ENCODE assay signal across 23 cellular contexts in genomic region chr20:43545837-43546578, GRCh38.
"Had no signal": no experiment of that assay in that cellular context is flagged by ENCODE, and none has a peak within 500 bp of the region (broad histone marks: within the 10 kb centered on the region; RNA-seq: fewer than 3 reads in every experiment).

No MANE protein-coding gene starts in this region.

- H3K4me1 Mint-ChIP-seq: activated B cell treated with CpG ODN at 0.5 μM for 24 hours; activated T-helper 17 cell treated with anti-CD3 and anti-CD28 coated beads, Interleukin-2, amount 50 U/mL, for 72 hours; natural killer cell; stimulated activated effector memory CD8-positive, alpha-beta T cell treated with anti-CD3 and anti-CD28 coated beads, Interleukin-12 subunit alpha, Interleukin-12 subunit beta, amount 100 ng/mL, for 72 hours had no signal

- H3K36me3 Mint-ChIP-seq: natural killer cell; stimulated activated effector memory CD8-positive, alpha-beta T cell treated with anti-CD3 and anti-CD28 coated beads, Interleukin-12 subunit alpha, Interleukin-12 subunit beta, amount 100 ng/mL, for 72 hours had no signal

- H3K27me3 Mint-ChIP-seq: activated B cell treated with CpG ODN at 0.5 μM for 24 hours; activated CD8-positive, alpha-beta T cell treated with anti-CD3 and anti-CD28 coated beads for 36 hours; progenitor cell of endocrine pancreas; stimulated activated naive CD8-positive, alpha-beta T cell treated with anti-CD3 and anti-CD28 coated beads, Interleukin-15, Interleukin-2, amounts not matched to agents 100 ng/mL and 50 ng/mL, for 24 hours; type B pancreatic cell had no signal

- H3K27ac Mint-ChIP-seq: activated B cell treated with CpG ODN at 0.5 μM for 24 hours; activated CD8-positive, alpha-beta T cell treated with anti-CD3 and anti-CD28 coated beads for 36 hours; activated naive CD4-positive, alpha-beta T cell treated with anti-CD3 and anti-CD28 coated beads, Interleukin-2, amount 50 U/mL, for 72 hours; activated T-helper 17 cell treated with anti-CD3 and anti-CD28 coated beads, Interleukin-2, amount 50 U/mL, for 72 hours; natural killer cell; progenitor cell of endocrine pancreas; stimulated activated effector memory CD8-positive, alpha-beta T cell treated with anti-CD3 and anti-CD28 coated beads, Interleukin-12 subunit alpha, Interleukin-12 subunit beta, amount 100 ng/mL, for 72 hours; stimulated activated naive CD8-positive, alpha-beta T cell treated with anti-CD3 and anti-CD28 coated beads, Interleukin-15, Interleukin-2, amounts not matched to agents 100 ng/mL and 50 ng/mL, for 24 hours; type B pancreatic cell had no signal

- DNase-seq: activated B cell treated with CpG ODN at 0.5 μM for 24 hours; activated CD4-positive, alpha-beta T cell treated with anti-CD3 and anti-CD28 coated beads, Interleukin-2, amount 50 U/mL, for 1 hour; activated CD8-positive, alpha-beta T cell treated with anti-CD3 and anti-CD28 coated beads for 36 hours; activated naive CD4-positive, alpha-beta T cell; activated T-cell treated with anti-CD3 and anti-CD28 coated beads, Interleukin-2, amount 50 U/mL, for 4 hours; dermis blood vessel endothelial cell; effector CD4-positive, alpha-beta T cell; kidney glomerular epithelial cell; left lung; lower lobe of right lung; mesendoderm; natural killer cell; stimulated activated CD4-positive, alpha-beta T cell treated with anti-CD3 and anti-CD28 coated beads, Interleukin-4, amount 100 ng/mL, for 24 hours had no signal

- H3K27ac ChIP-seq: breast epithelium, epithelial cell of prostate, left lung, lower lobe of right lung, skin epidermis, vagina had no signal

- H3K9me3 ChIP-seq: lower lobe of right lung, vagina had no signal

- H3K9me3 Mint-ChIP-seq: activated CD8-positive, alpha-beta T cell treated with anti-CD3 and anti-CD28 coated beads for 36 hours; activated T-cell treated with anti-CD3 and anti-CD28 coated beads, Interleukin-2, amount 50 U/mL, for 4 hours; activated T-helper 17 cell treated with anti-CD3 and anti-CD28 coated beads, Interleukin-2, amount 50 U/mL, for 72 hours; natural killer cell; stimulated activated effector memory CD8-positive, alpha-beta T cell treated with anti-CD3 and anti-CD28 coated beads, Interleukin-12 subunit alpha, Interleukin-12 subunit beta, amount 100 ng/mL, for 72 hours; stimulated activated naive CD8-positive, alpha-beta T cell treated with anti-CD3 and anti-CD28 coated beads, Interleukin-15, Interleukin-2, amounts not matched to agents 100 ng/mL and 50 ng/mL, for 24 hours had no signal

- H3K4me1 ChIP-seq: breast epithelium, left lung, lower lobe of right lung, vagina had no signal

- H3K4me3 ChIP-seq: breast epithelium, left lung, lower lobe of right lung, skin epidermis, vagina had no signal

- H3K4me3 Mint-ChIP-seq: activated B cell treated with CpG ODN at 0.5 μM for 24 hours; activated CD8-positive, alpha-beta T cell treated with anti-CD3 and anti-CD28 coated beads for 36 hours; activated T-cell treated with anti-CD3 and anti-CD28 coated beads, Interleukin-2, amount 50 U/mL, for 4 hours; activated T-helper 17 cell treated with anti-CD3 and anti-CD28 coated beads, Interleukin-2, amount 50 U/mL, for 72 hours; natural killer cell; stimulated activated effector memory CD8-positive, alpha-beta T cell treated with anti-CD3 and anti-CD28 coated beads, Interleukin-12 subunit alpha, Interleukin-12 subunit beta, amount 100 ng/mL, for 72 hours; stimulated activated naive CD8-positive, alpha-beta T cell treated with anti-CD3 and anti-CD28 coated beads, Interleukin-15, Interleukin-2, amounts not matched to agents 100 ng/mL and 50 ng/mL, for 24 hours; type B pancreatic cell had no signal

- H3K27me3 ChIP-seq: breast epithelium, left lung, vagina had no signal

- H3K36me3 ChIP-seq: breast epithelium, left lung had no signal
